In genomic region chr15:55319537-55320325, GRCh38 we compare ENCODE assay signal across 1 cellular context.
TF ChIP-seq lines count a peak whose summit lies in the region.

No MANE protein-coding gene starts in this region.

TF ChIP-seq in GM12878, 131 proteins besides CTCF, POLR2A, EP300 and RAD21 (continued from another document):
- no peak for TF ChIP-seq CEBPB (IDR thresholded peaks at IDR 0.05; ENCODE audit: borderline replicate concordance in 1 of 2, low read depth in 2 of 2, low read length in 2 of 2)
- no peak for TF ChIP-seq MEF2A (IDR thresholded peaks at IDR 0.05; ENCODE audit: insufficient read depth, low read depth, low read length)
- TF ChIP-seq NFYA (IDR thresholded peaks at IDR 0.05; ENCODE audit: borderline replicate concordance, low read depth, low read length), result no peak
- TF ChIP-seq ZBTB40 (IDR thresholded peaks at IDR 0.05; ENCODE audit: borderline replicate concordance), result 0 out of 2 replicates have a peak, but pooled peaks have one; percentile 7
- no peak for TF ChIP-seq HCFC1 (IDR thresholded peaks at IDR 0.05; ENCODE audit: low read length)
- TF ChIP-seq SIX5 (IDR thresholded peaks at IDR 0.05; ENCODE audit: low read depth, low read length, severe bottlenecking), result no peak
- TF ChIP-seq PAX5 (IDR thresholded peaks at IDR 0.05; ENCODE audit: borderline replicate concordance, low read depth, low read length), result no peak
- TF ChIP-seq CREB1 (IDR thresholded peaks at IDR 0.05; ENCODE audit: low read depth), result peak; percentile 63; the same call in 1 of the 2 replicates
- TF ChIP-seq NFIC (IDR thresholded peaks at IDR 0.05; ENCODE audit: low read depth, low read length), result peak; percentile 21; the same call in 1 of the 2 replicates
- TF ChIP-seq, protein P1, sequence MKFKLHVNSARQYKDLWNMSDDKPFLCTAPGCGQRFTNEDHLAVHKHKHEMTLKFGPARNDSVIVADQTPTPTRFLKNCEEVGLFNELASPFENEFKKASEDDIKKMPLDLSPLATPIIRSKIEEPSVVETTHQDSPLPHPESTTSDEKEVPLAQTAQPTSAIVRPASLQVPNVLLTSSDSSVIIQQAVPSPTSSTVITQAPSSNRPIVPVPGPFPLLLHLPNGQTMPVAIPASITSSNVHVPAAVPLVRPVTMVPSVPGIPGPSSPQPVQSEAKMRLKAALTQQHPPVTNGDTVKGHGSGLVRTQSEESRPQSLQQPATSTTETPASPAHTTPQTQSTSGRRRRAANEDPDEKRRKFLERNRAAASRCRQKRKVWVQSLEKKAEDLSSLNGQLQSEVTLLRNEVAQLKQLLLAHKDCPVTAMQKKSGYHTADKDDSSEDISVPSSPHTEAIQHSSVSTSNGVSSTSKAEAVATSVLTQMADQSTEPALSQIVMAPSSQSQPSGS (IDR thresholded peaks at IDR 0.05; ENCODE audit: low read length), result no peak; the same call in 1 of the 2 replicates
- TF ChIP-seq, protein P2, sequence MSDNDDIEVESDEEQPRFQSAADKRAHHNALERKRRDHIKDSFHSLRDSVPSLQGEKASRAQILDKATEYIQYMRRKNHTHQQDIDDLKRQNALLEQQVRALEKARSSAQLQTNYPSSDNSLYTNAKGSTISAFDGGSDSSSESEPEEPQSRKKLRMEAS (IDR thresholded peaks at IDR 0.05; ENCODE audit: low read depth, low read length), result no peak
- TF ChIP-seq TCF7 (IDR thresholded peaks at IDR 0.05; ENCODE audit: borderline replicate concordance), result no peak
- peak; percentile 71 for TF ChIP-seq NR2F1 (conservative IDR thresholded peaks at IDR 0.05)
- TF ChIP-seq, protein P3, sequence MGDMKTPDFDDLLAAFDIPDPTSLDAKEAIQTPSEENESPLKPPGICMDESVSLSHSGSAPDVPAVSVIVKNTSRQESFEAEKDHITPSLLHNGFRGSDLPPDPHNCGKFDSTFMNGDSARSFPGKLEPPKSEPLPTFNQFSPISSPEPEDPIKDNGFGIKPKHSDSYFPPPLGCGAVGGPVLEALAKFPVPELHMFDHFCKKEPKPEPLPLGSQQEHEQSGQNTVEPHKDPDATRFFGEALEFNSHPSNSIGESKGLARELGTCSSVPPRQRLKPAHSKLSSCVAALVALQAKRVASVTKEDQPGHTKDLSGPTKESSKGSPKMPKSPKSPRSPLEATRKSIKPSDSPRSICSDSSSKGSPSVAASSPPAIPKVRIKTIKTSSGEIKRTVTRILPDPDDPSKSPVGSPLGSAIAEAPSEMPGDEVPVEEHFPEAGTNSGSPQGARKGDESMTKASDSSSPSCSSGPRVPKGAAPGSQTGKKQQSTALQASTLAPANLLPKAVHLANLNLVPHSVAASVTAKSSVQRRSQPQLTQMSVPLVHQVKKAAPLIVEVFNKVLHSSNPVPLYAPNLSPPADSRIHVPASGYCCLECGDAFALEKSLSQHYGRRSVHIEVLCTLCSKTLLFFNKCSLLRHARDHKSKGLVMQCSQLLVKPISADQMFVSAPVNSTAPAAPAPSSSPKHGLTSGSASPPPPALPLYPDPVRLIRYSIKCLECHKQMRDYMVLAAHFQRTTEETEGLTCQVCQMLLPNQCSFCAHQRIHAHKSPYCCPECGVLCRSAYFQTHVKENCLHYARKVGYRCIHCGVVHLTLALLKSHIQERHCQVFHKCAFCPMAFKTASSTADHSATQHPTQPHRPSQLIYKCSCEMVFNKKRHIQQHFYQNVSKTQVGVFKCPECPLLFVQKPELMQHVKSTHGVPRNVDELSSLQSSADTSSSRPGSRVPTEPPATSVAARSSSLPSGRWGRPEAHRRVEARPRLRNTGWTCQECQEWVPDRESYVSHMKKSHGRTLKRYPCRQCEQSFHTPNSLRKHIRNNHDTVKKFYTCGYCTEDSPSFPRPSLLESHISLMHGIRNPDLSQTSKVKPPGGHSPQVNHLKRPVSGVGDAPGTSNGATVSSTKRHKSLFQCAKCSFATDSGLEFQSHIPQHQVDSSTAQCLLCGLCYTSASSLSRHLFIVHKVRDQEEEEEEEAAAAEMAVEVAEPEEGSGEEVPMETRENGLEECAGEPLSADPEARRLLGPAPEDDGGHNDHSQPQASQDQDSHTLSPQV (IDR thresholded peaks at IDR 0.05), result no peak
- TF ChIP-seq POLR2AphosphoS2 (IDR thresholded peaks at IDR 0.05; ENCODE audit: low read depth, low read length), result no peak
- no peak for TF ChIP-seq RBBP5 (conservative IDR thresholded peaks at IDR 0.05)
- no peak for TF ChIP-seq MEF2B (IDR thresholded peaks at IDR 0.05; ENCODE audit: partially characterized antibody, poor library complexity, severe bottlenecking)
